1 cellular context compared by ENCODE assay signal in the genomic region with DNA sequence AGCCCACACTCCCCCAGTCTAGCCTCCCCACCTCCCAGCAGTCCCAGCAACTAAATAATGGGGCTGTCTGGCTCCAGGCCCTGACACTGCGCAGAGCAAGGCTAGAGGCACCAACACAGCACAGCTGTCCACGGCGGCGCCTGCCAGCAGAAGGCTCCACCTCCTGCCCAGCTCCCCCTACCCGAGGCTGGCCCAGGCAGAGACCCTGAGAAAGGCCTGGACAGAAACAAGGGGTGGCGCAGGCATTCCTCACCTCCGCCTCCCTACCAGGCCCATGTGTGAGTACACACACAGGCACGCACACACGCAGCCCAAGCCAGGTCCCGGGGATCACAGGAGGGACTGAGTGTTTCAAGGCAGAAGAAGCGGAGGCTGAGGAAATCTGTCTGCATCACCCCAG.
TF ChIP-seq lines count a peak whose summit lies in the region.

No MANE protein-coding gene starts in this region.

TF ChIP-seq in H1, 55 proteins besides CTCF, POLR2A, EP300 and RAD21:
- TF ChIP-seq SP1 (IDR thresholded peaks at IDR 0.05; ENCODE audit: low read depth, low read length): no peak
- TF ChIP-seq CHD1 (IDR thresholded peaks at IDR 0.05; ENCODE audit: low read depth, low read length): no peak
- TF ChIP-seq POU5F1 (IDR thresholded peaks at IDR 0.05; ENCODE audit: low read depth, low read length): no peak
- TF ChIP-seq CREB1 (IDR thresholded peaks at IDR 0.05): no peak
- no peak for TF ChIP-seq RXRA (IDR thresholded peaks at IDR 0.05; ENCODE audit: insufficient read depth, low read depth, low read length)
- no peak for TF ChIP-seq KDM1A (IDR thresholded peaks at IDR 0.05; ENCODE audit: borderline replicate concordance, low read length)
- TF ChIP-seq SRF (IDR thresholded peaks at IDR 0.05; ENCODE audit: low read depth, low read length): no peak
- TF ChIP-seq GABPA (IDR thresholded peaks at IDR 0.05; ENCODE audit: borderline replicate concordance, insufficient read depth, low read length): no peak
- no peak for TF ChIP-seq SP2 (IDR thresholded peaks at IDR 0.05; ENCODE audit: low read length)
